In genomic region chr1:93313026-93313425, GRCh38 we compare ENCODE assay signal across 16 cellular contexts.
DNase-seq lines count a peak whose midpoint lies in the region; FAIRE-seq and TF ChIP-seq lines count a peak whose summit lies in the region.
"Had no signal": no experiment of that assay in that cellular context is flagged by ENCODE, and none has a peak within 500 bp of the region (broad histone marks: within the 10 kb centered on the region; RNA-seq: fewer than 3 reads in every experiment).

No MANE protein-coding gene starts in this region.

- peak; percentile 15 for DNase-seq in choroid plexus epithelial cell (ENCODE audit: low read depth)
- peak; percentile 56 for DNase-seq in iris pigment epithelial cell (ENCODE audit: low read depth)
- DNase-seq in amygdala (lab: John Stamatoyannopoulos, UW), result no peak
- DNase-seq in HuH-7 (ENCODE audit: low spot score), result no peak
- no peak for DNase-seq in RWPE1 (ENCODE audit: low spot score)
- DNase-seq: ACHN; AML-193; Caco-2; CD4-positive, alpha-beta T cell; GDM1; GOT3; H7 had no signal

- CTCF ChIA-PET in RWPE1 (lab: Yijun Ruan, JAX), result interaction anchor here (0.6 kb wide), 1 partner anchor 144 kb away, joined by 6 read pairs; no protein-coding TSS in a partner anchor

- H3K4me3 ChIP-seq in choroid plexus epithelial cell (ENCODE audit: low read depth, low read length), result no peak overlapping the region

- POLR2A ChIA-PET in RWPE1 (lab: Yijun Ruan, JAX; ENCODE audit: low non-redundant PET), result no interaction called here

- no peak overlapping the region for H3K27ac ChIP-seq in RWPE1
- H3K27ac ChIP-seq: C4-2B had no signal

- TF ChIP-seq CTCF in choroid plexus epithelial cell (conservative IDR thresholded peaks at IDR 0.05; ENCODE audit: low read depth, low read length) (no peak), RWPE1 (conservative IDR thresholded peaks at IDR 0.05; ENCODE audit: low read depth) (no peak)

- peak; percentile 39 for FAIRE-seq in G401.6 (lab: Jason Lieb, UNC)
- FAIRE-seq: D721Med, HTR-8/SVneo had no signal

Comparison
In these comparisons a context has a peak if more than half of its experiments do, and no peak if none do; other contexts are left out.
1. DNase-seq: peak in choroid plexus epithelial cell (single experiment) and iris pigment epithelial cell (single experiment); none in amygdala (0 of 56), HuH-7 (single experiment) and RWPE1 (single experiment).